9 cellular contexts compared by ENCODE assay signal in genomic region chr22:20438066-20438677, GRCh38. TPM values are rescaled to one million over a fixed set of nuclear protein-coding genes. Genes with fewer than 3 reads are reported as not detected.
DNase-seq lines count a peak whose midpoint lies in the region; ATAC-seq and TF ChIP-seq lines count a peak whose summit lies in the region.
"Had no signal": no experiment of that assay in that cellular context is flagged by ENCODE, and none has a peak within 500 bp of the region (broad histone marks: within the 10 kb centered on the region; RNA-seq: fewer than 3 reads in every experiment).

No MANE protein-coding gene starts in this region.

- H3K27me3 Mint-ChIP-seq in HFFc6 (ENCODE audit: insufficient read depth) = peaks cover 6% of the 10 kb centered on the region
- H3K27me3 Mint-ChIP-seq in dendritic cell treated with granulocyte-macrophage colony-stimulating factor and Interleukin-4, amounts not matched to agents 40 ng/mL and 50 ng/mL, for 4 days = peaks cover 61% of the 10 kb centered on the region
- peaks cover 44 to 45% of the 10 kb centered on the region in 2 donors for H3K27me3 Mint-ChIP-seq in stimulated activated naive B cell treated with anti-CD40 and anti-IgM and Interleukin-4, amounts not matched to agents 10 μg/mL and 1 μg/mL and 100 μg/mL, for 72 hours

- no peaks in the 10 kb centered on the region for H3K27me3 ChIP-seq in liver (ENCODE audit: control insufficient read depth in 4 of 4, insufficient read depth in 4 of 4, low read length in 3 of 4)

- H3K36me3 ChIP-seq in liver (ENCODE audit: control insufficient read depth in 4 of 4, insufficient read depth in 3 of 4, low read depth in 1 of 4, low read length in 3 of 4) = peaks cover 0 to 12% (median 4%) of the 10 kb centered on the region in 4 donors

- ATAC-seq in stimulated activated naive B cell treated with anti-CD40 and anti-IgM and Interleukin-4, amounts not matched to agents 10 μg/mL and 1 μg/mL and 100 μg/mL, for 72 hours (replicated peaks) = peak; percentile 7 to 12
- ATAC-seq in GM19467 (IDR thresholded peaks at IDR 0.05; ENCODE audit: unreplicated experiment) (no peak), GM19324 (IDR thresholded peaks at IDR 0.05; ENCODE audit: low FRiP score, unreplicated experiment) (no peak)

- H3K4me1 ChIP-seq in liver (ENCODE audit: control insufficient read depth in 4 of 4, insufficient read depth in 4 of 4, low read length in 3 of 4) = peaks cover 2 to 25% (median 13%) of the 10 kb centered on the region in 4 donors

- H3K4me3 ChIP-seq in liver (ENCODE audit: low read depth in 1 of 3, low read length in 3 of 3) = peak overlapping the region in 1 of 3 donors; percentile 51

- peak overlapping the region; percentile 81 for H3K27ac Mint-ChIP-seq in HFFc6
- no peak overlapping the region for H3K27ac Mint-ChIP-seq in dendritic cell treated with granulocyte-macrophage colony-stimulating factor and Interleukin-4, amounts not matched to agents 40 ng/mL and 50 ng/mL, for 4 days
- H3K27ac Mint-ChIP-seq in stimulated activated naive B cell treated with anti-CD40 and anti-IgM and Interleukin-4, amounts not matched to agents 10 μg/mL and 1 μg/mL and 100 μg/mL, for 72 hours = peak overlapping the region; percentile 82
- H3K27ac Mint-ChIP-seq: activated CD4-positive, alpha-beta memory T cell treated with anti-CD3 and anti-CD28 coated beads for 36 hours had no signal

- no peaks in the 10 kb centered on the region for H3K9me3 Mint-ChIP-seq in HFFc6
- no peaks in the 10 kb centered on the region for H3K9me3 Mint-ChIP-seq in dendritic cell treated with granulocyte-macrophage colony-stimulating factor and Interleukin-4, amounts not matched to agents 40 ng/mL and 50 ng/mL, for 4 days
- H3K9me3 Mint-ChIP-seq in stimulated activated naive B cell treated with anti-CD40 and anti-IgM and Interleukin-4, amounts not matched to agents 10 μg/mL and 1 μg/mL and 100 μg/mL, for 72 hours = no peaks in the 10 kb centered on the region
- H3K9me3 Mint-ChIP-seq: activated CD4-positive, alpha-beta memory T cell treated with anti-CD3 and anti-CD28 coated beads for 36 hours had no signal

- TF ChIP-seq RAD21 in liver (IDR thresholded peaks at IDR 0.05) = no peak

- peaks cover 9% of the 10 kb centered on the region; the same call in 1 of the 2 replicates for H3K36me3 Mint-ChIP-seq in HFFc6 (ENCODE audit: low read depth)
- H3K36me3 Mint-ChIP-seq in dendritic cell treated with granulocyte-macrophage colony-stimulating factor and Interleukin-4, amounts not matched to agents 40 ng/mL and 50 ng/mL, for 4 days (ENCODE audit: low read depth) = peaks cover 41% of the 10 kb centered on the region
- H3K36me3 Mint-ChIP-seq in stimulated activated naive B cell treated with anti-CD40 and anti-IgM and Interleukin-4, amounts not matched to agents 10 μg/mL and 1 μg/mL and 100 μg/mL, for 72 hours = peaks cover 6 to 15% of the 10 kb centered on the region in 2 donors

- peak overlapping the region; percentile 38 to 68 for H3K27ac ChIP-seq in liver (ENCODE audit: low read depth in 1 of 2, low read length in 2 of 2)

- no peak overlapping the region for H3K9ac ChIP-seq in liver (ENCODE audit: low read depth in 1 of 2, low read length in 2 of 2)

- intact Hi-C loops in dendritic cell treated with granulocyte-macrophage colony-stimulating factor and Interleukin-4, amounts not matched to agents 40 ng/mL and 50 ng/mL, for 4 days (cut with micrococcal nuclease) = no loop called here

- WGBS in liver = 16% methylated on average over 41 of the region's 41 CpGs

- DNase-seq in HFFc6 (no peak), SW480 (ENCODE audit: low spot score) (no peak), HPDE6-E6E7 (ENCODE audit: extremely low spot score) (no peak)
- no peak for DNase-seq in stimulated activated naive B cell treated with anti-CD40 and anti-IgM and Interleukin-4, amounts not matched to agents 10 μg/mL and 1 μg/mL and 100 μg/mL, for 72 hours
- DNase-seq: activated CD4-positive, alpha-beta memory T cell treated with anti-CD3 and anti-CD28 coated beads for 36 hours had no signal

- no peaks in the 10 kb centered on the region for H3K9me3 ChIP-seq in liver (ENCODE audit: control insufficient read depth in 4 of 4, low read length in 3 of 4)

- peak overlapping the region; percentile 86 for H3K4me3 Mint-ChIP-seq in HFFc6
- H3K4me3 Mint-ChIP-seq in dendritic cell treated with granulocyte-macrophage colony-stimulating factor and Interleukin-4, amounts not matched to agents 40 ng/mL and 50 ng/mL, for 4 days = peak overlapping the region; percentile 20
- peak overlapping the region in 1 of 2 donors; percentile 23 for H3K4me3 Mint-ChIP-seq in stimulated activated naive B cell treated with anti-CD40 and anti-IgM and Interleukin-4, amounts not matched to agents 10 μg/mL and 1 μg/mL and 100 μg/mL, for 72 hours

- TF ChIP-seq CTCF in HFFc6 (IDR thresholded peaks at IDR 0.05) (no peak), liver (IDR thresholded peaks at IDR 0.05; ENCODE audit: low read depth, low read length, missing input control) (no peak)

- peaks cover 50% of the 10 kb centered on the region for H3K4me1 Mint-ChIP-seq in HFFc6 (ENCODE audit: low read depth)
- peaks cover 16% of the 10 kb centered on the region for H3K4me1 Mint-ChIP-seq in dendritic cell treated with granulocyte-macrophage colony-stimulating factor and Interleukin-4, amounts not matched to agents 40 ng/mL and 50 ng/mL, for 4 days (ENCODE audit: low read depth)
- H3K4me1 Mint-ChIP-seq in stimulated activated naive B cell treated with anti-CD40 and anti-IgM and Interleukin-4, amounts not matched to agents 10 μg/mL and 1 μg/mL and 100 μg/mL, for 72 hours = peaks cover 10 to 13% of the 10 kb centered on the region in 2 donors

TF ChIP-seq in liver, 16 proteins besides CTCF, POLR2A, EP300 and RAD21:
- no peak for TF ChIP-seq NR2F2 (IDR thresholded peaks at IDR 0.05)
- no peak for TF ChIP-seq ZBTB33 (IDR thresholded peaks at IDR 0.05)
- TF ChIP-seq ATF3 (IDR thresholded peaks at IDR 0.05) = no peak
- no peak for TF ChIP-seq FOXA2 (IDR thresholded peaks at IDR 0.05)
- no peak for TF ChIP-seq RXRA (IDR thresholded peaks at IDR 0.05)
- no peak for TF ChIP-seq GABPA (IDR thresholded peaks at IDR 0.05 in 1 of 2, conservative IDR thresholded peaks at IDR 0.05 in 1 of 2)
- no peak for TF ChIP-seq YY1 (IDR thresholded peaks at IDR 0.05)
- TF ChIP-seq FOXA1 (IDR thresholded peaks at IDR 0.05) = no peak
- TF ChIP-seq HNF4A (conservative IDR thresholded peaks at IDR 0.05) = no peak
- no peak for TF ChIP-seq SP1 (IDR thresholded peaks at IDR 0.05)
- no peak for TF ChIP-seq EGR1 (IDR thresholded peaks at IDR 0.05; ENCODE audit: low read depth in 2 of 2)
- TF ChIP-seq REST (IDR thresholded peaks at IDR 0.05) = no peak

RNA-seq across cellular contexts. Expression of gene SCARF2, which starts 0.5 kb away (rescaled TPM):
- 10 to 100 TPM; 65.1 to 92.3 (median 68.9) TPM for total RNA-seq in HFFc6 (2021; fragmentation: NEBNext Ultra II Directional; extraction: Animal tissue kit (Norgen Biotek cat#: 25700))
- total RNA-seq in liver = 1 to 10 TPM; 1.7 to 2.0 TPM
- polyA plus RNA-seq in liver = 1 to 10 TPM in 1 of 2 donors, under 1 TPM in 1; 0.15 to 1.7 TPM

RNA-seq across cellular contexts. Expression of gene ZNF74, which starts 44.2 kb away (rescaled TPM):
- 1 to 10 TPM; 5.1 to 8.1 (median 6.2) TPM for total RNA-seq in HFFc6 (2021; fragmentation: NEBNext Ultra II Directional; extraction: Animal tissue kit (Norgen Biotek cat#: 25700))
- 1 to 10 TPM; 3.8 to 5.0 TPM for total RNA-seq in liver
- polyA plus RNA-seq in liver = 1 to 10 TPM in 1 of 2 donors, under 1 TPM in 1; 0.99 to 2.3 TPM

RNA-seq across cellular contexts. Expression of gene KLHL22, which starts 57.4 kb away (rescaled TPM):
- total RNA-seq in HFFc6 (2021; fragmentation: NEBNext Ultra II Directional; extraction: Animal tissue kit (Norgen Biotek cat#: 25700)) = 10 to 100 TPM; 19.2 to 25.5 (median 21.6) TPM
- total RNA-seq in liver = 10 to 100 TPM; 11.3 to 20.3 TPM
- polyA plus RNA-seq in liver = 1 to 10 TPM; 2.0 to 6.1 TPM

Comparison
In these comparisons a context has a peak if more than half of its experiments do, and no peak if none do; other contexts are left out.
1. ATAC-seq: peak in stimulated activated naive B cell treated with anti-CD40 and anti-IgM and Interleukin-4, amounts not matched to agents 10 μg/mL and 1 μg/mL and 100 μg/mL, for 72 hours (2 of 2); none in GM19467 (single experiment) and GM19324 (single experiment).
2. RNA of gene SCARF2, which starts 0.5 kb away (total RNA-seq): 65.1 to 92.3 TPM in HFFc6; 1.7 to 2.0 TPM in liver; every median in the first group is over 10 times any median in the second.